ENCODE assay signal across 9 cellular contexts in the genomic region with DNA sequence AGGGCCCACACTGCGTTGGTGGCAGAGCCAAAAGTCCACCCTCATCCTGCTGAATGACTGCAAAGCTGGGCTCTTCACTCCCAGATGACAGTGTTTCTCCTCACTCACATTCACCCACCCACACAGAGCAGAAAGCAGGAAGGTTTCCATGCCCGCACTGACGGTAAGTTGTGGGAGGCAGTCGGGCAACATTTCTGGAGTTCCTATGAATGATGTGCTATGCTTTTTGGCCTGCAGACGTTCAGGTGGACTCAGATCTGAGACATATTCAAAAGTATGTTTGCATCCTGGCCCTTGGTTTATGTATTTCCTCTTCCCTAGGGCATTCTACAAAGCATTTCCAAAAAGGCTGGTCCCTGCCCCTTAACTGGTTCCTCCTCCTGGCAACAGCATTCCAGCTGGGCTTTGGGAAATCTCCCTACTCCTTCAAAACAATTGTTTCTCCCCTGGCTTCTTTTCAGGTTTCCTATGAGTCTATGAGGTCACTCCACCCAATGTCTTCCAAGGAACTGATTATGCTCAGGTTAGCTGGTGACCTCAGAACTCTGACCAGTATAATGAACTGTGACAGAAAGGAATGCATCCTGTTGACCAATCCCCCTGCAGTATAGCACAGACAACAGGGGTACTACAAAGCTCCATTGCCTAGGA. TPM values are rescaled to one million over a fixed set of nuclear protein-coding genes. Genes with fewer than 3 reads are reported as not detected.
DNase-seq lines count a peak whose midpoint lies in the region; ATAC-seq and TF ChIP-seq lines count a peak whose summit lies in the region.
"Had no signal": no experiment of that assay in that cellular context is flagged by ENCODE, and none has a peak within 500 bp of the region (broad histone marks: within the 10 kb centered on the region; RNA-seq: fewer than 3 reads in every experiment).

No MANE protein-coding gene starts in this region.

- H3K9ac ChIP-seq in HCT116 (ENCODE audit: low read length) (no peak overlapping the region), liver (ENCODE audit: low read depth in 1 of 2, low read length in 2 of 2) (no peak overlapping the region)

- 79% methylated on average over 5 of the region's 5 CpGs for WGBS in liver

- H3K9me2 ChIP-seq in HCT116 (ENCODE audit: insufficient read depth) = no peaks in the 10 kb centered on the region

- RAD21 ChIA-PET in HCT116 (lab: Charles Lee; ENCODE audit: low non-redundant PET in 1 of 2, low total read pairs in 2 of 2, uncharacterized antibody in 2 of 2, unreplicated experiment in 2 of 2) = no interaction called here

- H3K27me3 ChIP-seq in HCT116 (ENCODE audit: insufficient read depth, low read length) (no peaks in the 10 kb centered on the region), liver (ENCODE audit: control insufficient read depth in 4 of 4, insufficient read depth in 4 of 4, low read length in 3 of 4) (no peaks in the 10 kb centered on the region)

- H3K4me1 ChIP-seq in HCT116 (ENCODE audit: control insufficient read depth in 1 of 2, insufficient read depth in 2 of 2, low read length in 2 of 2) (peaks cover 10 to 20% of the 10 kb centered on the region in 2 experiments), liver (ENCODE audit: control insufficient read depth in 4 of 4, insufficient read depth in 4 of 4, low read length in 3 of 4) (peaks cover 0 to 10% (median 3%) of the 10 kb centered on the region in 4 donors)

- peak overlapping the region; percentile 32 for H3K4me2 ChIP-seq in HCT116 (ENCODE audit: low read length)

- peaks cover 5% of the 10 kb centered on the region; the same call in 1 of the 2 replicates for H4K20me1 ChIP-seq in HCT116 (ENCODE audit: insufficient read depth)

- H3K36me3 ChIP-seq in HCT116 (ENCODE audit: control insufficient read depth in 1 of 2, insufficient read depth in 2 of 2, low read length in 2 of 2) (no peaks in the 10 kb centered on the region), liver (ENCODE audit: control insufficient read depth in 4 of 4, insufficient read depth in 3 of 4, low read depth in 1 of 4, low read length in 3 of 4) (no peaks in the 10 kb centered on the region)

- BruUV-seq in HCT116 (replicated peaks; lab: Mats Ljungman, UMichigan) = no TSS peak

- no peak for DNase-seq in HCT116 (ENCODE audit: low read depth, low spot score)
- DNase-seq in cardiac fibroblast (ENCODE audit: low read depth in 2 of 2) = peak; percentile 85 to 86
- peak; percentile 45 for DNase-seq in stromal cell of bone marrow (ENCODE audit: low read depth)
- no peak for DNase-seq in NCI-H2081 (lab: John Stamatoyannopoulos, UW)
- DNase-seq: NCI-H1105 treated with DMSO at 0.1 percent for 48 hours had no signal

- POLR2A ChIA-PET in HCT116 (lab: Charles Lee) = interaction anchor here (1.2 kb wide), 1 partner anchor 37 kb away, joined by 4 read pairs; no protein-coding TSS in a partner anchor

- H3K9me3 ChIP-seq in HCT116 (ENCODE audit: control insufficient read depth in 1 of 2, insufficient read depth in 1 of 2, low read depth in 1 of 2, low read length in 2 of 2) = no peaks in the 10 kb centered on the region
- no peaks in the 10 kb centered on the region for H3K9me3 ChIP-seq in liver (ENCODE audit: control insufficient read depth in 4 of 4, low read length in 3 of 4)

- TF ChIP-seq RAD21 in HCT116 (IDR thresholded peaks at IDR 0.05; ENCODE audit: low read depth) (no peak), liver (IDR thresholded peaks at IDR 0.05) (no peak)

- intact Hi-C loops in HCT116 (cut with micrococcal nuclease) = no loop called here

- no peak for TF ChIP-seq POLR2A in HCT116 (IDR thresholded peaks at IDR 0.05; ENCODE audit: borderline replicate concordance, extremely low read depth, insufficient read depth, insufficient read length)

- H3K4me3 ChIP-seq in HCT116 (replicated peaks in 1 of 2; ENCODE audit: low read depth in 1 of 2, low read length in 2 of 2) = no peak overlapping the region
- H3K4me3 ChIP-seq in cardiac fibroblast (replicated peaks in 1 of 2; ENCODE audit: low read depth in 2 of 2, low read length in 2 of 2) = no peak overlapping the region
- H3K4me3 ChIP-seq in liver (ENCODE audit: low read depth in 1 of 3, low read length in 3 of 3) = no peak overlapping the region

- H2AFZ ChIP-seq in HCT116 (ENCODE audit: low read depth, low read length, poor library complexity, severe bottlenecking) = no peak overlapping the region

- ATAC-seq in HCT116 (no peak), HG03457 (IDR thresholded peaks at IDR 0.05; ENCODE audit: unreplicated experiment) (no peak), GM18517 (IDR thresholded peaks at IDR 0.05; ENCODE audit: unreplicated experiment) (no peak), HG02870 (IDR thresholded peaks at IDR 0.05; ENCODE audit: unreplicated experiment) (no peak)

- TF ChIP-seq CTCF in HCT116 (IDR thresholded peaks at IDR 0.05 in 2 of 3, conservative IDR thresholded peaks at IDR 0.05 in 1 of 3; ENCODE audit: borderline replicate concordance in 1 of 3, insufficient read depth in 1 of 3, low read depth in 2 of 3, low read length in 2 of 3) = no peak
- no peak for TF ChIP-seq CTCF in cardiac fibroblast (IDR thresholded peaks at IDR 0.05; ENCODE audit: low read depth, low read length)
- TF ChIP-seq CTCF in liver (IDR thresholded peaks at IDR 0.05; ENCODE audit: low read depth, low read length, missing input control) = no peak

- peaks cover 60% of the 10 kb centered on the region for H3K79me2 ChIP-seq in HCT116 (ENCODE audit: insufficient read depth, low read length)

- CTCF ChIA-PET in HCT116 (lab: Charles Lee) = no interaction called here

- H3K27ac ChIP-seq in HCT116 (ENCODE audit: low read depth, low read length) (no peak overlapping the region), liver (ENCODE audit: low read depth in 1 of 2, low read length in 2 of 2) (peak overlapping the region; percentile 38 to 59)

TF ChIP-seq in HCT116, 20 proteins besides CTCF, POLR2A, EP300 and RAD21:
- TF ChIP-seq EGR1 (IDR thresholded peaks at IDR 0.05; ENCODE audit: low read depth) (peak; percentile 40; the same call in 1 of the 2 replicates), TCF7L2 (IDR thresholded peaks at IDR 0.05; ENCODE audit: borderline replicate concordance, extremely low read depth, insufficient read depth, insufficient read length) (no peak), SIN3A (IDR thresholded peaks at IDR 0.05; ENCODE audit: low read depth) (no peak)
TF ChIP-seq in HCT116: peak in this region for 1.

TF ChIP-seq in liver, 16 proteins besides CTCF, POLR2A, EP300 and RAD21:
- TF ChIP-seq MAX (IDR thresholded peaks at IDR 0.05) = no peak
- TF ChIP-seq GABPA (IDR thresholded peaks at IDR 0.05 in 1 of 2, conservative IDR thresholded peaks at IDR 0.05 in 1 of 2) = no peak
- TF ChIP-seq EGR1 (IDR thresholded peaks at IDR 0.05; ENCODE audit: low read depth in 2 of 2) = no peak
- no peak for TF ChIP-seq RXRA (IDR thresholded peaks at IDR 0.05)
- no peak for TF ChIP-seq FOXA2 (IDR thresholded peaks at IDR 0.05)
- TF ChIP-seq TAF1 (conservative IDR thresholded peaks at IDR 0.05) = no peak
- no peak for TF ChIP-seq SP1 (IDR thresholded peaks at IDR 0.05)
- TF ChIP-seq, protein P1, sequence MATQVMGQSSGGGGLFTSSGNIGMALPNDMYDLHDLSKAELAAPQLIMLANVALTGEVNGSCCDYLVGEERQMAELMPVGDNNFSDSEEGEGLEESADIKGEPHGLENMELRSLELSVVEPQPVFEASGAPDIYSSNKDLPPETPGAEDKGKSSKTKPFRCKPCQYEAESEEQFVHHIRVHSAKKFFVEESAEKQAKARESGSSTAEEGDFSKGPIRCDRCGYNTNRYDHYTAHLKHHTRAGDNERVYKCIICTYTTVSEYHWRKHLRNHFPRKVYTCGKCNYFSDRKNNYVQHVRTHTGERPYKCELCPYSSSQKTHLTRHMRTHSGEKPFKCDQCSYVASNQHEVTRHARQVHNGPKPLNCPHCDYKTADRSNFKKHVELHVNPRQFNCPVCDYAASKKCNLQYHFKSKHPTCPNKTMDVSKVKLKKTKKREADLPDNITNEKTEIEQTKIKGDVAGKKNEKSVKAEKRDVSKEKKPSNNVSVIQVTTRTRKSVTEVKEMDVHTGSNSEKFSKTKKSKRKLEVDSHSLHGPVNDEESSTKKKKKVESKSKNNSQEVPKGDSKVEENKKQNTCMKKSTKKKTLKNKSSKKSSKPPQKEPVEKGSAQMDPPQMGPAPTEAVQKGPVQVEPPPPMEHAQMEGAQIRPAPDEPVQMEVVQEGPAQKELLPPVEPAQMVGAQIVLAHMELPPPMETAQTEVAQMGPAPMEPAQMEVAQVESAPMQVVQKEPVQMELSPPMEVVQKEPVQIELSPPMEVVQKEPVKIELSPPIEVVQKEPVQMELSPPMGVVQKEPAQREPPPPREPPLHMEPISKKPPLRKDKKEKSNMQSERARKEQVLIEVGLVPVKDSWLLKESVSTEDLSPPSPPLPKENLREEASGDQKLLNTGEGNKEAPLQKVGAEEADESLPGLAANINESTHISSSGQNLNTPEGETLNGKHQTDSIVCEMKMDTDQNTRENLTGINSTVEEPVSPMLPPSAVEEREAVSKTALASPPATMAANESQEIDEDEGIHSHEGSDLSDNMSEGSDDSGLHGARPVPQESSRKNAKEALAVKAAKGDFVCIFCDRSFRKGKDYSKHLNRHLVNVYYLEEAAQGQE (IDR thresholded peaks at IDR 0.05) = no peak
- no peak for TF ChIP-seq FOXA1 (IDR thresholded peaks at IDR 0.05)

RNA-seq across cellular contexts. Expression of gene PACSIN2, which starts 36.4 kb away (rescaled TPM):
- total RNA-seq in HCT116 (2021; ENCODE audit: unreplicated experiment) = 48.2 TPM
- polyA plus RNA-seq in HCT116 (2012) = 46.6 and 48.0 TPM in 2 replicates
- 10 to 100 TPM; 15.4 to 31.4 TPM for total RNA-seq in liver
- polyA plus RNA-seq in liver = 10 to 100 TPM in 1 of 2 donors, 1 to 10 TPM in 1; 9.1 to 18.6 TPM

Comparison
In these comparisons a context has a peak if more than half of its experiments do, and no peak if none do; other contexts are left out.
1. DNase-seq: peak in cardiac fibroblast (2 of 2) and stromal cell of bone marrow (single experiment); none in HCT116 (single experiment) and NCI-H2081 (0 of 2).